Comparison of ENCODE assay signal across 1 cellular context in genomic region chr17:81733507-81734404, GRCh38.
TF ChIP-seq lines count a peak whose summit lies in the region.

No MANE protein-coding gene starts in this region.

TF ChIP-seq in GM23338, 12 proteins besides CTCF, POLR2A, EP300 and RAD21 (continued from another document):
- TF ChIP-seq ZNF462 (CRISPR knock-in tag; IDR thresholded peaks at IDR 0.05) (no peak), ZNF114 (CRISPR knock-in tag; IDR thresholded peaks at IDR 0.05) (no peak), POLR2AphosphoS5 (IDR thresholded peaks at IDR 0.05; ENCODE audit: low read depth) (no peak)
